ENCODE assay signal across 1 cellular context in the genomic region with DNA sequence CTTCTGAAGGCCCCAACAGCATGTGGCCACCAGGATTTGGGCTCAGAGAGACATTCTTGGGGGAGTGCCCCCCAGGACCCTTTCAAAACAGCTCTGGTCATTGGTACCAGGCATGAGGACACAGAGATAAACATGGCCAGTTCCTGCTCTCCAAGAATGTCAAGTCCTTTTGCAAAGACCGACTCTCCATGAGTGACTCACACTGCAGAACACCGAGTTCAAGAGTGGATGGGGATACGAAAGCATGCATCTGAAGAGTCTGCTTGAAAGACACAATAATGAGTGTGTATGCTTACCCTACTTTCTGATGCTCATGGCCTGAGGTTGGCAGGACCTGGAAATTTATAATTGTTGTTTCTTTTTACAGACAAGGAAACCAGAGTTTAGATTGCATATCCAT.
TF ChIP-seq lines count a peak whose summit lies in the region.

No MANE protein-coding gene starts in this region.

TF ChIP-seq in GM23338, 12 proteins besides CTCF, POLR2A, EP300 and RAD21 (continued from another document):
- TF ChIP-seq, protein P1, sequence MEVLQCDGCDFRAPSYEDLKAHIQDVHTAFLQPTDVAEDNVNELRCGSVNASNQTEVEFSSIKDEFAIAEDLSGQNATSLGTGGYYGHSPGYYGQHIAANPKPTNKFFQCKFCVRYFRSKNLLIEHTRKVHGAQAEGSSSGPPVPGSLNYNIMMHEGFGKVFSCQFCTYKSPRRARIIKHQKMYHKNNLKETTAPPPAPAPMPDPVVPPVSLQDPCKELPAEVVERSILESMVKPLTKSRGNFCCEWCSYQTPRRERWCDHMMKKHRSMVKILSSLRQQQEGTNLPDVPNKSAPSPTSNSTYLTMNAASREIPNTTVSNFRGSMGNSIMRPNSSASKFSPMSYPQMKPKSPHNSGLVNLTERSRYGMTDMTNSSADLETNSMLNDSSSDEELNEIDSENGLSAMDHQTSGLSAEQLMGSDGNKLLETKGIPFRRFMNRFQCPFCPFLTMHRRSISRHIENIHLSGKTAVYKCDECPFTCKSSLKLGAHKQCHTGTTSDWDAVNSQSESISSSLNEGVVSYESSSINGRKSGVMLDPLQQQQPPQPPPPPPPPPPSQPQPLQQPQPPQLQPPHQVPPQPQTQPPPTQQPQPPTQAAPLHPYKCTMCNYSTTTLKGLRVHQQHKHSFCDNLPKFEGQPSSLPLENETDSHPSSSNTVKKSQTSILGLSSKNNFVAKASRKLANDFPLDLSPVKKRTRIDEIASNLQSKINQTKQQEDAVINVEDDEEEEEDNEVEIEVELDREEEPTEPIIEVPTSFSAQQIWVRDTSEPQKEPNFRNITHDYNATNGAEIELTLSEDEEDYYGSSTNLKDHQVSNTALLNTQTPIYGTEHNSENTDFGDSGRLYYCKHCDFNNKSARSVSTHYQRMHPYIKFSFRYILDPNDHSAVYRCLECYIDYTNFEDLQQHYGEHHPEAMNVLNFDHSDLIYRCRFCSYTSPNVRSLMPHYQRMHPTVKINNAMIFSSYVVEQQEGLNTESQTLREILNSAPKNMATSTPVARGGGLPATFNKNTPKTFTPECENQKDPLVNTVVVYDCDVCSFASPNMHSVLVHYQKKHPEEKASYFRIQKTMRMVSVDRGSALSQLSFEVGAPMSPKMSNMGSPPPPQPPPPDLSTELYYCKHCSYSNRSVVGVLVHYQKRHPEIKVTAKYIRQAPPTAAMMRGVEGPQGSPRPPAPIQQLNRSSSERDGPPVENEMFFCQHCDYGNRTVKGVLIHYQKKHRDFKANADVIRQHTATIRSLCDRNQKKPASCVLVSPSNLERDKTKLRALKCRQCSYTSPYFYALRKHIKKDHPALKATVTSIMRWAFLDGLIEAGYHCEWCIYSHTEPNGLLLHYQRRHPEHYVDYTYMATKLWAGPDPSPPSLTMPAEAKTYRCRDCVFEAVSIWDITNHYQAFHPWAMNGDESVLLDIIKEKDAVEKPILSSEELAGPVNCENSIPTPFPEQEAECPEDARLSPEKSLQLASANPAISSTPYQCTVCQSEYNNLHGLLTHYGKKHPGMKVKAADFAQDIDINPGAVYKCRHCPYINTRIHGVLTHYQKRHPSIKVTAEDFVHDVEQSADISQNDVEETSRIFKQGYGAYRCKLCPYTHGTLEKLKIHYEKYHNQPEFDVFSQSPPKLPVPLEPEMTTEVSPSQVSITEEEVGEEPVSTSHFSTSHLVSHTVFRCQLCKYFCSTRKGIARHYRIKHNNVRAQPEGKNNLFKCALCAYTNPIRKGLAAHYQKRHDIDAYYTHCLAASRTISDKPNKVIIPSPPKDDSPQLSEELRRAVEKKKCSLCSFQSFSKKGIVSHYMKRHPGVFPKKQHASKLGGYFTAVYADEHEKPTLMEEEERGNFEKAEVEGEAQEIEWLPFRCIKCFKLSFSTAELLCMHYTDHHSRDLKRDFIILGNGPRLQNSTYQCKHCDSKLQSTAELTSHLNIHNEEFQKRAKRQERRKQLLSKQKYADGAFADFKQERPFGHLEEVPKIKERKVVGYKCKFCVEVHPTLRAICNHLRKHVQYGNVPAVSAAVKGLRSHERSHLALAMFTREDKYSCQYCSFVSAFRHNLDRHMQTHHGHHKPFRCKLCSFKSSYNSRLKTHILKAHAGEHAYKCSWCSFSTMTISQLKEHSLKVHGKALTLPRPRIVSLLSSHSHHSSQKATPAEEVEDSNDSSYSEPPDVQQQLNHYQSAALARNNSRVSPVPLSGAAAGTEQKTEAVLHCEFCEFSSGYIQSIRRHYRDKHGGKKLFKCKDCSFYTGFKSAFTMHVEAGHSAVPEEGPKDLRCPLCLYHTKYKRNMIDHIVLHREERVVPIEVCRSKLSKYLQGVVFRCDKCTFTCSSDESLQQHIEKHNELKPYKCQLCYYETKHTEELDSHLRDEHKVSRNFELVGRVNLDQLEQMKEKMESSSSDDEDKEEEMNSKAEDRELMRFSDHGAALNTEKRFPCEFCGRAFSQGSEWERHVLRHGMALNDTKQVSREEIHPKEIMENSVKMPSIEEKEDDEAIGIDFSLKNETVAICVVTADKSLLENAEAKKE (CRISPR knock-in tag; IDR thresholded peaks at IDR 0.05), result no peak
- TF ChIP-seq STAT1 (IDR thresholded peaks at IDR 0.05; ENCODE audit: unreplicated experiment), result no peak
- TF ChIP-seq, protein P2, sequence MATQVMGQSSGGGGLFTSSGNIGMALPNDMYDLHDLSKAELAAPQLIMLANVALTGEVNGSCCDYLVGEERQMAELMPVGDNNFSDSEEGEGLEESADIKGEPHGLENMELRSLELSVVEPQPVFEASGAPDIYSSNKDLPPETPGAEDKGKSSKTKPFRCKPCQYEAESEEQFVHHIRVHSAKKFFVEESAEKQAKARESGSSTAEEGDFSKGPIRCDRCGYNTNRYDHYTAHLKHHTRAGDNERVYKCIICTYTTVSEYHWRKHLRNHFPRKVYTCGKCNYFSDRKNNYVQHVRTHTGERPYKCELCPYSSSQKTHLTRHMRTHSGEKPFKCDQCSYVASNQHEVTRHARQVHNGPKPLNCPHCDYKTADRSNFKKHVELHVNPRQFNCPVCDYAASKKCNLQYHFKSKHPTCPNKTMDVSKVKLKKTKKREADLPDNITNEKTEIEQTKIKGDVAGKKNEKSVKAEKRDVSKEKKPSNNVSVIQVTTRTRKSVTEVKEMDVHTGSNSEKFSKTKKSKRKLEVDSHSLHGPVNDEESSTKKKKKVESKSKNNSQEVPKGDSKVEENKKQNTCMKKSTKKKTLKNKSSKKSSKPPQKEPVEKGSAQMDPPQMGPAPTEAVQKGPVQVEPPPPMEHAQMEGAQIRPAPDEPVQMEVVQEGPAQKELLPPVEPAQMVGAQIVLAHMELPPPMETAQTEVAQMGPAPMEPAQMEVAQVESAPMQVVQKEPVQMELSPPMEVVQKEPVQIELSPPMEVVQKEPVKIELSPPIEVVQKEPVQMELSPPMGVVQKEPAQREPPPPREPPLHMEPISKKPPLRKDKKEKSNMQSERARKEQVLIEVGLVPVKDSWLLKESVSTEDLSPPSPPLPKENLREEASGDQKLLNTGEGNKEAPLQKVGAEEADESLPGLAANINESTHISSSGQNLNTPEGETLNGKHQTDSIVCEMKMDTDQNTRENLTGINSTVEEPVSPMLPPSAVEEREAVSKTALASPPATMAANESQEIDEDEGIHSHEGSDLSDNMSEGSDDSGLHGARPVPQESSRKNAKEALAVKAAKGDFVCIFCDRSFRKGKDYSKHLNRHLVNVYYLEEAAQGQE (IDR thresholded peaks at IDR 0.05; ENCODE audit: unreplicated experiment), result no peak
- no peak for TF ChIP-seq ZNF331 (CRISPR knock-in tag; IDR thresholded peaks at IDR 0.05; ENCODE audit: low read depth)
- TF ChIP-seq EZH2 (IDR thresholded peaks at IDR 0.05; ENCODE audit: low read depth, unreplicated experiment), result no peak
